In the genomic region with DNA sequence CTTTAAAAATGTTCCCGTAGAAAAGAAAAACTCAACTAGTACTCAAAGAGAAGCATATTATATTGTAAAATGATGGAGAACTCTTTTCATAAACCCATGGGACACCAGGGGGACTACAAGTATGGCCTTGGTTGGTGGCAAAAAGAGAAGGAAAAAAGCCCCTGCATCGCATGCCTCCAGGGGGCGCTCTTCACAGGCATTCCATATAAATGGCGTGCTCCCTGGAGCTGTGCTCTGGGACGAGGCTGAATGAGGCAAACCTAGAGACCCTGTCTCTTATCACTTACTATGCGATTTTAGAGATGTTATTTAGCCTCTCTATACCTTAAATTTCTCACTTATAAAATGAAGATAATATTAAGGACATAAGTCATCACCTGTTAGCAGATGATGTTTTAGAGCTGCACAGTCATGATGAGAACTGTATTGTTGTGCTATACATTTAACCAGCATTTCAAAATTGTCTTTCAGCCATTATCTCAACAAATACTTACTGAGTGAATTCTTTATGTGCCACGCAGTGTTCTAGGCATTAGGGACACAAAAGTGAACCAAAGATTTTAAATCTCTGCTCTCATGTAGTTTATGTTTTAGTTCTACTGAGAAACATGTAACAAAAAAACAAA, we compare ENCODE assay signal across 8 cellular contexts.
DNase-seq lines count a peak whose midpoint lies in the region; ATAC-seq and TF ChIP-seq lines count a peak whose summit lies in the region.

No MANE protein-coding gene starts in this region.

- no peaks in the 10 kb centered on the region for H4K20me1 ChIP-seq in hepatocyte (ENCODE audit: insufficient read depth, poor library complexity, severe bottlenecking)

- no peaks in the 10 kb centered on the region; the same call in none of the 2 replicates for H3K36me3 ChIP-seq in GM06990 (ENCODE audit: control insufficient read depth, insufficient read depth, low read length)
- H3K36me3 ChIP-seq in SK-N-MC (ENCODE audit: insufficient read depth, low read length): no peaks in the 10 kb centered on the region
- peaks cover 39% of the 10 kb centered on the region for H3K36me3 ChIP-seq in adipocyte (ENCODE audit: control insufficient read depth, insufficient read depth, low read length, severe bottlenecking)
- no peaks in the 10 kb centered on the region for H3K36me3 ChIP-seq in hepatocyte (replicated peaks; ENCODE audit: insufficient read depth, low read depth)

- H3K4me2 ChIP-seq in hepatocyte: no peak overlapping the region

- H3K79me2 ChIP-seq in hepatocyte: no peaks in the 10 kb centered on the region

- H3K4me3 ChIP-seq in GM06990 (replicated peaks; ENCODE audit: low read depth, low read length) (no peak overlapping the region), SK-N-MC (no peak overlapping the region), adipocyte (ENCODE audit: low read length) (no peak overlapping the region), hepatocyte (no peak overlapping the region)

- no peaks in the 10 kb centered on the region for H3K27me3 ChIP-seq in GM06990 (replicated peaks; ENCODE audit: control insufficient read depth, insufficient read depth, low read length)
- no peaks in the 10 kb centered on the region for H3K27me3 ChIP-seq in adipocyte (replicated peaks; ENCODE audit: control insufficient read depth, insufficient read depth, low read length)
- no peaks in the 10 kb centered on the region for H3K27me3 ChIP-seq in hepatocyte

- H2AFZ ChIP-seq in hepatocyte: no peak overlapping the region

- H3K9me2 ChIP-seq in hepatocyte (replicated peaks; ENCODE audit: insufficient read depth): no peaks in the 10 kb centered on the region

- DNase-seq in GM06990 (ENCODE audit: extremely low read depth, insufficient read length) (no peak), SK-N-MC (ENCODE audit: low read depth, low spot score) (peak; percentile 8), adipocyte (ENCODE audit: low read depth) (peak; percentile 59), hepatocyte (ENCODE audit: low spot score) (peak; percentile 52), kidney glomerular epithelial cell (lab: John Stamatoyannopoulos, UW) (no peak)
- DNase-seq in stimulated activated CD4-positive, alpha-beta T cell treated with anti-CD3 and anti-CD28 coated beads, Interleukin-15, amount 100 ng/mL, for 24 hours: peak; percentile 60

- WGBS in hepatocyte (ENCODE audit: low lambda C conversion rate, missing lambda C conversion rate): 55% methylated on average over 7 of the region's 7 CpGs

- peak; percentile 55 for ATAC-seq in HG03354 (IDR thresholded peaks at IDR 0.05; ENCODE audit: poor library complexity, severe bottlenecking, unreplicated experiment)
- ATAC-seq in HG02884 (IDR thresholded peaks at IDR 0.05; ENCODE audit: unreplicated experiment): no peak

- H3K4me1 ChIP-seq in adipocyte (ENCODE audit: control insufficient read depth, insufficient read depth, low read length): peaks cover 10% of the 10 kb centered on the region
- no peaks in the 10 kb centered on the region for H3K4me1 ChIP-seq in hepatocyte (ENCODE audit: insufficient read depth)

- no peaks in the 10 kb centered on the region for H3K9me3 ChIP-seq in SK-N-MC (ENCODE audit: low read depth, low read length)
- no peaks in the 10 kb centered on the region for H3K9me3 ChIP-seq in adipocyte (ENCODE audit: control insufficient read depth, low read length)
- no peaks in the 10 kb centered on the region for H3K9me3 ChIP-seq in hepatocyte (ENCODE audit: low read depth)

- H3K9ac ChIP-seq in SK-N-MC (ENCODE audit: insufficient read length) (no peak overlapping the region), adipocyte (ENCODE audit: low read length) (no peak overlapping the region)

- H3K27ac ChIP-seq in SK-N-MC (no peak overlapping the region), hepatocyte (peak overlapping the region; percentile 42)

- peak; percentile 89 for TF ChIP-seq CTCF in GM06990 (IDR thresholded peaks at IDR 0.05; ENCODE audit: insufficient read depth, low read length, poor library complexity, severe bottlenecking)
- TF ChIP-seq CTCF in hepatocyte (IDR thresholded peaks at IDR 0.05; ENCODE audit: poor library complexity): peak; percentile 63

Comparison
In these comparisons a context has a peak if more than half of its experiments do, and no peak if none do; other contexts are left out.
1. DNase-seq: peak in SK-N-MC (single experiment), adipocyte (single experiment), hepatocyte (single experiment) and stimulated activated CD4-positive, alpha-beta T cell treated with anti-CD3 and anti-CD28 coated beads, Interleukin-15, amount 100 ng/mL, for 24 hours (single experiment); none in GM06990 (single experiment) and kidney glomerular epithelial cell (single experiment).